23 cellular contexts compared by ENCODE assay signal in genomic region chr1:41514381-41514780, GRCh38. TPM values are rescaled to one million over a fixed set of nuclear protein-coding genes. Genes with fewer than 3 reads are reported as not detected.
DNase-seq lines count a peak whose midpoint lies in the region; ATAC-seq and TF ChIP-seq lines count a peak whose summit lies in the region.
"Had no signal": no experiment of that assay in that cellular context is flagged by ENCODE, and none has a peak within 500 bp of the region (broad histone marks: within the 10 kb centered on the region; RNA-seq: fewer than 3 reads in every experiment).

No MANE protein-coding gene starts in this region.

- H3K79me2 ChIP-seq in mammary epithelial cell (ENCODE audit: insufficient read depth, low read length) = no peaks in the 10 kb centered on the region

- H3K9me3 ChIP-seq in mammary epithelial cell (replicated peaks; ENCODE audit: insufficient read depth, low read length) = no peaks in the 10 kb centered on the region
- H3K9me3 ChIP-seq in colonic mucosa = no peaks in the 10 kb centered on the region
- no peaks in the 10 kb centered on the region for H3K9me3 ChIP-seq in lung (ENCODE audit: control insufficient read depth in 2 of 2, insufficient read depth in 1 of 2, low read length in 1 of 2)
- H3K9me3 ChIP-seq in transverse colon = no peaks in the 10 kb centered on the region
- H3K9me3 ChIP-seq: A549, heart left ventricle had no signal

- H3K36me3 ChIP-seq in mammary epithelial cell (ENCODE audit: insufficient read depth, low read length) (no peaks in the 10 kb centered on the region), colonic mucosa (no peaks in the 10 kb centered on the region), lung (ENCODE audit: control insufficient read depth in 2 of 2, insufficient read depth in 2 of 2, low read length in 2 of 2) (peaks cover 0 to 9% of the 10 kb centered on the region in 2 donors), transverse colon (no peaks in the 10 kb centered on the region)

- no peak overlapping the region for H3K9ac ChIP-seq in mammary epithelial cell (ENCODE audit: insufficient read depth, low read length)
- peak overlapping the region in 1 of 2 donors; percentile 79 for H3K9ac ChIP-seq in colonic mucosa (ENCODE audit: low read depth in 2 of 2, low read length in 2 of 2)

- no peak overlapping the region for H3K4me3 ChIP-seq in mammary epithelial cell (replicated peaks in 1 of 3; ENCODE audit: insufficient read depth in 1 of 3, low read depth in 2 of 3, low read length in 3 of 3)
- H3K4me3 ChIP-seq in colonic mucosa = no peak overlapping the region
- H3K4me3 ChIP-seq in lung = no peak overlapping the region
- no peak overlapping the region for H3K4me3 ChIP-seq in transverse colon
- H3K4me3 ChIP-seq: A549, heart left ventricle had no signal

- POLR2A ChIA-PET in MCF 10A (lab: Yijun Ruan, JAX) = interaction anchor here (0.7 to 2.3 kb wide), 6 partner anchors 13 to 96 kb away, joined by 3 to 7 read pairs (median 4); no protein-coding TSS in a partner anchor

- in situ Hi-C loops in mammary epithelial cell (cut with MboI; ENCODE audit: low sequenced_read_pairs in 2 of 2) (no loop called here), transverse colon (cut with MboI; ENCODE audit: low pct_ligation_motif_present in 1 of 4, low pct_unique_long_range_greater_than_20kb in 1 of 4, low sequenced_read_pairs in 3 of 4) (no loop called here)

- no peak overlapping the region for H3K27ac ChIP-seq in mammary epithelial cell (ENCODE audit: insufficient read depth, low read depth, low read length)
- peak overlapping the region; percentile 76 for H3K27ac ChIP-seq in colonic mucosa
- H3K27ac ChIP-seq in lung (ENCODE audit: low read depth in 1 of 2, low read length in 1 of 2) = peak overlapping the region in 1 of 2 donors; percentile 35
- peak overlapping the region in 3 of 4 donors; percentile 47 to 83 (median 57) for H3K27ac ChIP-seq in transverse colon
- H3K27ac ChIP-seq: A549, HL-60 had no signal

- peaks cover 7% of the 10 kb centered on the region for H3K36me3 Mint-ChIP-seq in MCF 10A (ENCODE audit: insufficient read depth, unreplicated experiment)
- peaks cover 31% of the 10 kb centered on the region for H3K36me3 Mint-ChIP-seq in activated naive CD4-positive, alpha-beta T cell treated with anti-CD3 and anti-CD28 coated beads for 36 hours (ENCODE audit: low read depth)

- CTCF ChIA-PET in MCF 10A (lab: Yijun Ruan, JAX) (interaction anchor here (0.6 to 3.7 kb wide), 7 partner anchors 15 to 996 kb away, joined by 4 to 18 read pairs (median 5); no protein-coding TSS in a partner anchor), mammary epithelial cell (lab: Charles Lee; ENCODE audit: low non-redundant PET) (interaction anchor here (0.7 kb wide), 1 partner anchor 21 kb away, joined by 6 read pairs; no protein-coding TSS in a partner anchor)
- CTCF ChIA-PET in activated naive CD4-positive, alpha-beta T cell treated with anti-CD3 and anti-CD28 coated beads for 36 hours (lab: Charles Lee) = interaction anchor here (0.8 to 2.0 kb wide), 4 partner anchors 12 to 643 kb away, joined by 3 to 6 read pairs (median 4); no protein-coding TSS in a partner anchor

- peaks cover 21% of the 10 kb centered on the region for H3K4me1 Mint-ChIP-seq in MCF 10A (ENCODE audit: insufficient read depth, unreplicated experiment)
- H3K4me1 Mint-ChIP-seq in activated naive CD4-positive, alpha-beta T cell treated with anti-CD3 and anti-CD28 coated beads for 36 hours (ENCODE audit: low read depth) = peaks cover 9% of the 10 kb centered on the region
- H3K4me1 Mint-ChIP-seq: central memory CD8-positive, alpha-beta T cell had no signal

- TF ChIP-seq EP300 in transverse colon (IDR thresholded peaks at IDR 0.05; ENCODE audit: low read depth) = no peak

- 68% methylated on average over 8 of the region's 8 CpGs for WGBS in mammary epithelial cell (ENCODE audit: low coverage, missing lambda C conversion rate)
- WGBS in lung, 2 donors = 73 to 91% methylated on average over 8 of the region's 8 CpGs
- WGBS in transverse colon (ENCODE audit: low coverage in 1 of 2), 2 donors = 64% methylated on average over 8 of the region's 8 CpGs; no CpG with 5 or more reads in 1 of the 2 donors

- H3K27me3 ChIP-seq in mammary epithelial cell (ENCODE audit: insufficient read depth, low read length) = no peaks in the 10 kb centered on the region
- no peaks in the 10 kb centered on the region for H3K27me3 ChIP-seq in colonic mucosa
- H3K27me3 ChIP-seq in lung (ENCODE audit: control insufficient read depth, insufficient read depth) = no peaks in the 10 kb centered on the region
- no peaks in the 10 kb centered on the region for H3K27me3 ChIP-seq in transverse colon
- H3K27me3 ChIP-seq: heart left ventricle had no signal

- TF ChIP-seq CTCF in MCF 10A (IDR thresholded peaks at IDR 0.05; ENCODE audit: unreplicated experiment) (no peak), mammary epithelial cell (conservative IDR thresholded peaks at IDR 0.05 in 1 of 2, IDR thresholded peaks at IDR 0.05 in 1 of 2; ENCODE audit: extremely low read depth in 1 of 2, insufficient read depth in 1 of 2, low read depth in 1 of 2, low read length in 2 of 2) (no peak), colonic mucosa (IDR thresholded peaks at IDR 0.05) (no peak), lung (IDR thresholded peaks at IDR 0.05; ENCODE audit: control extremely low read depth, extremely low read depth) (no peak), transverse colon (IDR thresholded peaks at IDR 0.05) (no peak)

- BruUV-seq in MCF 10A (replicated peaks; lab: Mats Ljungman, UMichigan) (no TSS peak), mammary epithelial cell (replicated peaks; lab: Mats Ljungman, UMichigan) (no TSS peak)

- intact Hi-C loops in MCF 10A (cut with micrococcal nuclease) = no loop called here
- intact Hi-C loops in mammary epithelial cell (cut with micrococcal nuclease) = no loop called here
- intact Hi-C loops in colonic mucosa (cut with DNase I) = no loop called here
- intact Hi-C loops in transverse colon (cut with DNase I; ENCODE audit: low total_unique reads) = no loop called here
- intact Hi-C loops in activated naive CD4-positive, alpha-beta T cell treated with anti-CD3 and anti-CD28 coated beads for 36 hours (cut with micrococcal nuclease) = loop anchor here (10.0 kb wide), 1 partner anchor 350 kb away; no protein-coding TSS in a partner anchor

- TF ChIP-seq POLR2A in transverse colon (IDR thresholded peaks at IDR 0.05) = no peak

- no peak overlapping the region for H3K27ac Mint-ChIP-seq in MCF 10A (ENCODE audit: low read depth, unreplicated experiment)
- H3K27ac Mint-ChIP-seq in activated naive CD4-positive, alpha-beta T cell treated with anti-CD3 and anti-CD28 coated beads for 36 hours = no peak overlapping the region
- H3K27ac Mint-ChIP-seq: activated T-cell treated with anti-CD3 and anti-CD28 coated beads, Interleukin-2, amount 50 U/mL, for 24 hours; stimulated activated naive CD8-positive, alpha-beta T cell treated with anti-CD3 and anti-CD28 coated beads, Interleukin-15, Interleukin-2, amounts not matched to agents 100 ng/mL and 50 ng/mL, for 24 hours had no signal

- dilution Hi-C loops in mammary epithelial cell (cut with HindIII; ENCODE audit: low sequenced_read_pairs) = no loop called here

- H3K4me3 Mint-ChIP-seq in MCF 10A (ENCODE audit: unreplicated experiment) = no peak overlapping the region
- no peak overlapping the region for H3K4me3 Mint-ChIP-seq in activated naive CD4-positive, alpha-beta T cell treated with anti-CD3 and anti-CD28 coated beads for 36 hours
- H3K4me3 Mint-ChIP-seq: activated T-cell treated with anti-CD3 and anti-CD28 coated beads, Interleukin-2, amount 50 U/mL, for 24 hours; central memory CD8-positive, alpha-beta T cell; stimulated activated naive CD8-positive, alpha-beta T cell treated with anti-CD3 and anti-CD28 coated beads, Interleukin-15, Interleukin-2, amounts not matched to agents 100 ng/mL and 50 ng/mL, for 24 hours had no signal

- no peak overlapping the region for H2AFZ ChIP-seq in mammary epithelial cell (ENCODE audit: low read depth, low read length)

- H3K27me3 Mint-ChIP-seq in MCF 10A (ENCODE audit: insufficient read depth, unreplicated experiment) = no peaks in the 10 kb centered on the region
- no peaks in the 10 kb centered on the region for H3K27me3 Mint-ChIP-seq in activated naive CD4-positive, alpha-beta T cell treated with anti-CD3 and anti-CD28 coated beads for 36 hours (ENCODE audit: low read depth)
- H3K27me3 Mint-ChIP-seq: activated T-cell treated with anti-CD3 and anti-CD28 coated beads, Interleukin-2, amount 50 U/mL, for 24 hours; central memory CD8-positive, alpha-beta T cell; stimulated activated naive CD8-positive, alpha-beta T cell treated with anti-CD3 and anti-CD28 coated beads, Interleukin-15, Interleukin-2, amounts not matched to agents 100 ng/mL and 50 ng/mL, for 24 hours had no signal

- ATAC-seq in lung (ENCODE audit: insufficient read depth, low FRiP score) (no peak), HG02970 (IDR thresholded peaks at IDR 0.05; ENCODE audit: low FRiP score, unreplicated experiment) (no peak)
- ATAC-seq: A549 had no signal

- no peaks in the 10 kb centered on the region for H4K20me1 ChIP-seq in mammary epithelial cell (ENCODE audit: insufficient read depth, low read length)

- peaks cover 23% of the 10 kb centered on the region for H3K4me1 ChIP-seq in mammary epithelial cell (ENCODE audit: insufficient read depth, low read length)
- H3K4me1 ChIP-seq in colonic mucosa = peaks cover 6% of the 10 kb centered on the region
- H3K4me1 ChIP-seq in lung (ENCODE audit: control insufficient read depth in 2 of 2, insufficient read depth in 2 of 2, low read length in 2 of 2) = peaks cover 0 to 17% of the 10 kb centered on the region in 2 donors
- peaks cover 14 to 28% (median 24%) of the 10 kb centered on the region in 4 donors for H3K4me1 ChIP-seq in transverse colon

- no peak overlapping the region for H3K4me2 ChIP-seq in mammary epithelial cell (ENCODE audit: insufficient read depth, low read depth, low read length)
- H3K4me2 ChIP-seq: A549 had no signal

- H3K9me3 Mint-ChIP-seq in MCF 10A (ENCODE audit: unreplicated experiment) = no peaks in the 10 kb centered on the region
- no peaks in the 10 kb centered on the region for H3K9me3 Mint-ChIP-seq in activated naive CD4-positive, alpha-beta T cell treated with anti-CD3 and anti-CD28 coated beads for 36 hours
- H3K9me3 Mint-ChIP-seq: activated T-cell treated with anti-CD3 and anti-CD28 coated beads, Interleukin-2, amount 50 U/mL, for 24 hours; central memory CD8-positive, alpha-beta T cell; stimulated activated naive CD8-positive, alpha-beta T cell treated with anti-CD3 and anti-CD28 coated beads, Interleukin-15, Interleukin-2, amounts not matched to agents 100 ng/mL and 50 ng/mL, for 24 hours had no signal

- peak; percentile 16 for DNase-seq in MCF 10A (ENCODE audit: unreplicated experiment)
- DNase-seq in mammary epithelial cell = no peak
- peak; percentile 71 for DNase-seq in colonic mucosa
- peak; percentile 29 for DNase-seq in lung (ENCODE audit: low spot score)
- peak; percentile 71 for DNase-seq in transverse colon
- DNase-seq in activated naive CD4-positive, alpha-beta T cell treated with anti-CD3 and anti-CD28 coated beads for 36 hours = no peak
- DNase-seq in GF-D8 (lab: John Stamatoyannopoulos, UW) = no peak
- DNase-seq: activated CD4-positive, CD25-positive, alpha-beta regulatory T cell treated with anti-CD3 and anti-CD28 coated beads, Interleukin-2, amount 50 U/mL, for 72 hours; activated CD8-positive, alpha-beta memory T cell treated with anti-CD3 and anti-CD28 coated beads for 24 hours; activated naive CD4-positive, alpha-beta T cell; activated T-cell treated with anti-CD3 and anti-CD28 coated beads, Interleukin-2, amount 50 U/mL, for 24 hours; aorta; EL; IMR-90; stimulated activated CD4-positive, alpha-beta T cell treated with anti-CD3 and anti-CD28 coated beads, Interleukin-12 subunit alpha, Interleukin-12 subunit beta, amount 100 ng/mL, for 4 hours; SW 1271 had no signal

RNA-seq across cellular contexts. Expression of gene EDN2, which starts 29.9 kb away (rescaled TPM):
- total RNA-seq in MCF 10A (2022) (0.58 and 0.66 TPM in 2 replicates), mammary epithelial cell (1 to 10 TPM in 1 of 2 donors, under 1 TPM in 1; 0.56 to 1.3 TPM), colonic mucosa (10 to 100 TPM in 1 of 2 donors, 1 to 10 TPM in 1; 3.3 to 13.5 TPM), lung (1 to 10 TPM; 1.3 to 3.5 TPM), transverse colon (10 to 100 TPM in 2 of 4 donors, 1 to 10 TPM in 2; 3.8 to 15.7 (median 10.3) TPM)
- polyA plus RNA-seq in mammary epithelial cell (1.4 TPM), lung (10 to 100 TPM in 1 of 2 donors, under 1 TPM in 1; 0.85 to 15.2 TPM)
- not detected for polyA minus RNA-seq in mammary epithelial cell
- not detected for total RNA-seq in activated naive CD4-positive, alpha-beta T cell treated with anti-CD3 and anti-CD28 coated beads for 36 hours
- total RNA-seq: IMR-90, NCI-H460 had no signal

Comparison
In these comparisons a context has a peak if more than half of its experiments do, and no peak if none do; other contexts are left out.
1. DNase-seq: peak in MCF 10A (single experiment), colonic mucosa (single experiment), lung (single experiment) and transverse colon (single experiment); none in mammary epithelial cell (single experiment), activated naive CD4-positive, alpha-beta T cell treated with anti-CD3 and anti-CD28 coated beads for 36 hours (single experiment) and GF-D8 (single experiment).